In genomic region chr15:38378162-38378560, GRCh38 we compare ENCODE assay signal across 12 cellular contexts.
DNase-seq lines count a peak whose midpoint lies in the region; ATAC-seq and TF ChIP-seq lines count a peak whose summit lies in the region.
"Had no signal": no experiment of that assay in that cellular context is flagged by ENCODE, and none has a peak within 500 bp of the region (broad histone marks: within the 10 kb centered on the region; RNA-seq: fewer than 3 reads in every experiment).

No MANE protein-coding gene starts in this region.

- peak; percentile 63 to 80 (median 74) for ATAC-seq in right lobe of liver
- ATAC-seq in HG02610 (IDR thresholded peaks at IDR 0.05; ENCODE audit: unreplicated experiment): no peak
- ATAC-seq in HG03439 (IDR thresholded peaks at IDR 0.05; ENCODE audit: unreplicated experiment): no peak
- ATAC-seq: CD8-positive, alpha-beta T cell; effector memory CD8-positive, alpha-beta T cell had no signal

- intact Hi-C loops in right lobe of liver (cut with DNase I): no loop called here

- peak overlapping the region; percentile 99 for H3K27ac Mint-ChIP-seq in endothelial cell (ENCODE audit: unreplicated experiment)
- H3K27ac Mint-ChIP-seq: CD8-positive, alpha-beta T cell; effector memory CD8-positive, alpha-beta T cell; memory B cell had no signal

- TF ChIP-seq CTCF in NB4 (IDR thresholded peaks at IDR 0.05; ENCODE audit: low read depth, low read length): no peak
- TF ChIP-seq CTCF in endothelial cell (IDR thresholded peaks at IDR 0.05; ENCODE audit: unreplicated experiment): no peak
- TF ChIP-seq CTCF in right lobe of liver (IDR thresholded peaks at IDR 0.05): no peak

- H3K9ac ChIP-seq in skeletal muscle satellite cell (ENCODE audit: low read depth, low read length) (no peak overlapping the region), Karpas-422 (ENCODE audit: low read length) (no peak overlapping the region)

- H3K27me3 ChIP-seq in right lobe of liver (no peaks in the 10 kb centered on the region), skeletal muscle satellite cell (ENCODE audit: control insufficient read depth, insufficient read depth, low read length) (no peaks in the 10 kb centered on the region), Karpas-422 (ENCODE audit: low read length) (no peaks in the 10 kb centered on the region)

- peaks cover 77% of the 10 kb centered on the region for H3K4me1 Mint-ChIP-seq in endothelial cell (ENCODE audit: unreplicated experiment)
- H3K4me1 Mint-ChIP-seq: memory B cell had no signal

- H3K36me3 Mint-ChIP-seq in endothelial cell (ENCODE audit: low read depth, unreplicated experiment): peaks cover 3% of the 10 kb centered on the region
- H3K36me3 Mint-ChIP-seq: CD8-positive, alpha-beta T cell; memory B cell had no signal

- no peak overlapping the region for H3K4me3 Mint-ChIP-seq in endothelial cell (ENCODE audit: unreplicated experiment)
- H3K4me3 Mint-ChIP-seq: CD8-positive, alpha-beta T cell; effector memory CD8-positive, alpha-beta T cell; memory B cell had no signal

- H3K79me2 ChIP-seq in Karpas-422 (ENCODE audit: low read length): no peaks in the 10 kb centered on the region

- peaks cover 2% of the 10 kb centered on the region for H3K27me3 Mint-ChIP-seq in endothelial cell (ENCODE audit: unreplicated experiment)

- no peaks in the 10 kb centered on the region for H3K9me3 Mint-ChIP-seq in endothelial cell (ENCODE audit: unreplicated experiment)
- H3K9me3 Mint-ChIP-seq: CD8-positive, alpha-beta T cell; effector memory CD8-positive, alpha-beta T cell; memory B cell had no signal

- DNase-seq in NB4 (ENCODE audit: low read depth): peak; percentile 2
- DNase-seq in endothelial cell (ENCODE audit: low spot score): peak; percentile 35
- peak; percentile 47 to 58 (median 51) for DNase-seq in right lobe of liver
- no peak for DNase-seq in COR-L47 (lab: John Stamatoyannopoulos, UW)
- DNase-seq in Karpas-422: no peak
- DNase-seq: CD8-positive, alpha-beta T cell; effector memory CD8-positive, alpha-beta T cell; T-helper 1 cell had no signal

- H3K4me3 ChIP-seq in NB4 (ENCODE audit: low read depth, low read length) (no peak overlapping the region), right lobe of liver (no peak overlapping the region), skeletal muscle satellite cell (ENCODE audit: low read length) (no peak overlapping the region), Karpas-422 (ENCODE audit: low read length) (no peak overlapping the region)

- WGBS in right lobe of liver (ENCODE audit: insufficient coverage, low coverage, low lambda C conversion rate, missing lambda C conversion rate): 20% methylated on average over 10 of the region's 10 CpGs

- H2AFZ ChIP-seq in Karpas-422 (ENCODE audit: low read length): no peak overlapping the region

- H3K36me3 ChIP-seq in right lobe of liver: no peaks in the 10 kb centered on the region
- H3K36me3 ChIP-seq in skeletal muscle satellite cell (ENCODE audit: insufficient read depth, low read length): no peaks in the 10 kb centered on the region
- H3K36me3 ChIP-seq in Karpas-422 (ENCODE audit: insufficient read depth, low read length): no peaks in the 10 kb centered on the region

- peak overlapping the region; percentile 13 for H3K4me2 ChIP-seq in skeletal muscle satellite cell (ENCODE audit: low read length)
- no peak overlapping the region for H3K4me2 ChIP-seq in Karpas-422 (ENCODE audit: low read depth, low read length, poor library complexity, severe bottlenecking)

- H3K9me3 ChIP-seq in right lobe of liver: no peaks in the 10 kb centered on the region
- H3K9me3 ChIP-seq in skeletal muscle satellite cell (replicated peaks; ENCODE audit: low read length): no peaks in the 10 kb centered on the region
- H3K9me3 ChIP-seq in Karpas-422 (ENCODE audit: low read length): no peaks in the 10 kb centered on the region

- no peaks in the 10 kb centered on the region for H4K20me1 ChIP-seq in Karpas-422 (ENCODE audit: insufficient read depth, low read depth, low read length)

- peak overlapping the region; percentile 20 to 40 (median 38) for H3K27ac ChIP-seq in right lobe of liver
- H3K27ac ChIP-seq in Karpas-422 (ENCODE audit: low read length): no peak overlapping the region

- H3K9me2 ChIP-seq in Karpas-422 (replicated peaks; ENCODE audit: insufficient read depth, low read length): no peaks in the 10 kb centered on the region

- H3K4me1 ChIP-seq in right lobe of liver (no peaks in the 10 kb centered on the region), skeletal muscle satellite cell (ENCODE audit: control insufficient read depth, insufficient read depth, low read length) (peaks cover 9% of the 10 kb centered on the region), Karpas-422 (ENCODE audit: low read length) (peaks cover 3% of the 10 kb centered on the region)

- no peak for TF ChIP-seq POLR2A in NB4 (IDR thresholded peaks at IDR 0.05; ENCODE audit: extremely low read depth, insufficient read length)
- TF ChIP-seq POLR2A in right lobe of liver (IDR thresholded peaks at IDR 0.05): no peak

Comparison
In these comparisons a context has a peak if more than half of its experiments do, and no peak if none do; other contexts are left out.
1. DNase-seq: peak in NB4 (single experiment), endothelial cell (single experiment) and right lobe of liver (3 of 3); none in COR-L47 (single experiment) and Karpas-422 (single experiment).
2. ATAC-seq: peak in right lobe of liver (4 of 4); none in HG02610 (single experiment) and HG03439 (single experiment).